Comparison of ENCODE assay signal across 1 cellular context in the genomic region with DNA sequence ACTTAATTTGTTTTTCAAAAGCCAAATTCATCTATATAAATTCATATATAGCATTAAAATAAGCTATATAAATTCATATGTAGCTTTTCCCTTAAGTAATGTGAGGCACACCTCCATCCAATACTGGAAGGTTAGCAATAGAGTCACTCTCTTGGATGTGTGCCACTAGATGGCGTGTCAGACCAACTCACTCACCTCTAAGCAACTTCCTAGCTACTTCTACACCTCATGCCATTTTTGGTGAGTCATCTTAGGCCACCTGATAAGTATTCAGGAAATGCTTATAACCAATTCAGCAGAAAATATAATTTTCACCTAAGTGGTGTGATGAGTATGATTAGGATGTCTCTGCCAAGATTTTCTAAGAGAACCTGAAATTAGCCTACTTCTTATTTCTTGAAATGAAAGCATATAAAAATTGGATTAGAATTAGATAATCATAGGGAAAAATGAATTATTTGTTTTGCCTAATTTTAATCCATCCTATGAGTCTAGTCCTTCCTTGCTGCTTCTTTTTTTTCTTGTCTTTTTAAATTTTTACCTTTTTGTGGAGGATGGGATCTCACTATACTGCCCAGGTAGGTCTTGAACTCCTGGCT.
A peak's percentile ranks its signal among the peaks of the same experiment; 100 is the strongest.
TF ChIP-seq lines count a peak whose summit lies in the region.

No MANE protein-coding gene starts in this region.

TF ChIP-seq in HCT116, 20 proteins besides CTCF, POLR2A, EP300 and RAD21 (continued from another document):
- TF ChIP-seq TCF7L2 (IDR thresholded peaks at IDR 0.05; ENCODE audit: borderline replicate concordance, extremely low read depth, insufficient read depth, insufficient read length): no peak
- TF ChIP-seq ELF1 (IDR thresholded peaks at IDR 0.05; ENCODE audit: borderline replicate concordance, low read depth): no peak; the same call in 1 of the 2 replicates
- TF ChIP-seq EZH2 (IDR thresholded peaks at IDR 0.05): no peak
- TF ChIP-seq CBX3 (IDR thresholded peaks at IDR 0.05; ENCODE audit: low read depth): no peak; the same call in 1 of the 2 replicates
- TF ChIP-seq FOSL1 (IDR thresholded peaks at IDR 0.05; ENCODE audit: low read depth): peak; percentile 71
- peak; percentile 49 for TF ChIP-seq YY1 (IDR thresholded peaks at IDR 0.05; ENCODE audit: extremely low read depth, insufficient replicate concordance, low read depth, low read length)
- no peak for TF ChIP-seq SIN3A (IDR thresholded peaks at IDR 0.05; ENCODE audit: low read depth)
- no peak for TF ChIP-seq EGR1 (IDR thresholded peaks at IDR 0.05; ENCODE audit: low read depth)
- TF ChIP-seq EZH2phosphoT487 (IDR thresholded peaks at IDR 0.05; ENCODE audit: borderline replicate concordance): no peak
- TF ChIP-seq SP1 (IDR thresholded peaks at IDR 0.05; ENCODE audit: low read depth): 0 out of 2 replicates have a peak, but pooled peaks have one; percentile 16
- TF ChIP-seq JUND (IDR thresholded peaks at IDR 0.05): peak; percentile 61; the same call in 1 of the 2 replicates
- TF ChIP-seq, protein P1, sequence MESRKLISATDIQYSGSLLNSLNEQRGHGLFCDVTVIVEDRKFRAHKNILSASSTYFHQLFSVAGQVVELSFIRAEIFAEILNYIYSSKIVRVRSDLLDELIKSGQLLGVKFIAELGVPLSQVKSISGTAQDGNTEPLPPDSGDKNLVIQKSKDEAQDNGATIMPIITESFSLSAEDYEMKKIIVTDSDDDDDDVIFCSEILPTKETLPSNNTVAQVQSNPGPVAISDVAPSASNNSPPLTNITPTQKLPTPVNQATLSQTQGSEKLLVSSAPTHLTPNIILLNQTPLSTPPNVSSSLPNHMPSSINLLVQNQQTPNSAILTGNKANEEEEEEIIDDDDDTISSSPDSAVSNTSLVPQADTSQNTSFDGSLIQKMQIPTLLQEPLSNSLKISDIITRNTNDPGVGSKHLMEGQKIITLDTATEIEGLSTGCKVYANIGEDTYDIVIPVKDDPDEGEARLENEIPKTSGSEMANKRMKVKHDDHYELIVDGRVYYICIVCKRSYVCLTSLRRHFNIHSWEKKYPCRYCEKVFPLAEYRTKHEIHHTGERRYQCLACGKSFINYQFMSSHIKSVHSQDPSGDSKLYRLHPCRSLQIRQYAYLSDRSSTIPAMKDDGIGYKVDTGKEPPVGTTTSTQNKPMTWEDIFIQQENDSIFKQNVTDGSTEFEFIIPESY (IDR thresholded peaks at IDR 0.05; ENCODE audit: extremely low read depth, insufficient replicate concordance, low read length): no peak
- TF ChIP-seq CEBPB (IDR thresholded peaks at IDR 0.05; ENCODE audit: low read depth): no peak
- TF ChIP-seq POLR2AphosphoS5 (IDR thresholded peaks at IDR 0.05; ENCODE audit: low read depth, low read length): no peak
- TF ChIP-seq, protein P2, sequence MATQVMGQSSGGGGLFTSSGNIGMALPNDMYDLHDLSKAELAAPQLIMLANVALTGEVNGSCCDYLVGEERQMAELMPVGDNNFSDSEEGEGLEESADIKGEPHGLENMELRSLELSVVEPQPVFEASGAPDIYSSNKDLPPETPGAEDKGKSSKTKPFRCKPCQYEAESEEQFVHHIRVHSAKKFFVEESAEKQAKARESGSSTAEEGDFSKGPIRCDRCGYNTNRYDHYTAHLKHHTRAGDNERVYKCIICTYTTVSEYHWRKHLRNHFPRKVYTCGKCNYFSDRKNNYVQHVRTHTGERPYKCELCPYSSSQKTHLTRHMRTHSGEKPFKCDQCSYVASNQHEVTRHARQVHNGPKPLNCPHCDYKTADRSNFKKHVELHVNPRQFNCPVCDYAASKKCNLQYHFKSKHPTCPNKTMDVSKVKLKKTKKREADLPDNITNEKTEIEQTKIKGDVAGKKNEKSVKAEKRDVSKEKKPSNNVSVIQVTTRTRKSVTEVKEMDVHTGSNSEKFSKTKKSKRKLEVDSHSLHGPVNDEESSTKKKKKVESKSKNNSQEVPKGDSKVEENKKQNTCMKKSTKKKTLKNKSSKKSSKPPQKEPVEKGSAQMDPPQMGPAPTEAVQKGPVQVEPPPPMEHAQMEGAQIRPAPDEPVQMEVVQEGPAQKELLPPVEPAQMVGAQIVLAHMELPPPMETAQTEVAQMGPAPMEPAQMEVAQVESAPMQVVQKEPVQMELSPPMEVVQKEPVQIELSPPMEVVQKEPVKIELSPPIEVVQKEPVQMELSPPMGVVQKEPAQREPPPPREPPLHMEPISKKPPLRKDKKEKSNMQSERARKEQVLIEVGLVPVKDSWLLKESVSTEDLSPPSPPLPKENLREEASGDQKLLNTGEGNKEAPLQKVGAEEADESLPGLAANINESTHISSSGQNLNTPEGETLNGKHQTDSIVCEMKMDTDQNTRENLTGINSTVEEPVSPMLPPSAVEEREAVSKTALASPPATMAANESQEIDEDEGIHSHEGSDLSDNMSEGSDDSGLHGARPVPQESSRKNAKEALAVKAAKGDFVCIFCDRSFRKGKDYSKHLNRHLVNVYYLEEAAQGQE (IDR thresholded peaks at IDR 0.05; ENCODE audit: low read depth): no peak
- TF ChIP-seq SRF (IDR thresholded peaks at IDR 0.05; ENCODE audit: low read depth): peak; percentile 87
- TF ChIP-seq, protein P3, sequence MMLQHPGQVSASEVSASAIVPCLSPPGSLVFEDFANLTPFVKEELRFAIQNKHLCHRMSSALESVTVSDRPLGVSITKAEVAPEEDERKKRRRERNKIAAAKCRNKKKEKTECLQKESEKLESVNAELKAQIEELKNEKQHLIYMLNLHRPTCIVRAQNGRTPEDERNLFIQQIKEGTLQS (IDR thresholded peaks at IDR 0.05): no peak
